16 cellular contexts compared by ENCODE assay signal in the genomic region with DNA sequence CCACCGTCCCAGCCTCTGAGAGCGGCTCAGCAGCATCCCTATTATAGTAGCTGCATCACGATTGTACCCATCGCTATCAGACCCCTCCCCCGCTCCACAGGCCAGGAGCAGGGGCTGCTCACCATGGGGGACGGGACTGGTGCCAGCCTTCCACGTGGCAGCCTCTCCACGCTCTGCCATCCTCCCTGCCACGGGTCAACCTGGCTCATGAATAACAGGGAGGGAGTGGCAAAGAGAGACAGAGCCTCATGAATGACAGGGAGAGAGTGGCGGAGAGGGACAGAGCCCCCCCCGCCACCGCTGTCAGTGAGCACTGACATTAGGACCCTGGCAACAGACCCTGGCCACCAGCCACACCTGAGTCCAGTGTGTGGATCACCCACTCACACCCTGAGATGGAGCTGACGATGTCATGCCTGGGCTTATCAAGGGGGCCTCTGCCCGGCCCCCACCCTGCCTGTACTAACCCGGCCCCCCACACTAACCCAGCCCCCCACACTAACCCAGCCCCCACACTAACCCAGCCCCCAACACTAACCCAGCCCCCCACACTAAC. TPM values are rescaled to one million over a fixed set of nuclear protein-coding genes. Genes with fewer than 3 reads are reported as not detected.
A peak's percentile ranks its signal among the peaks of the same experiment; 100 is the strongest.
DNase-seq lines count a peak whose midpoint lies in the region; ATAC-seq and TF ChIP-seq lines count a peak whose summit lies in the region.
"Had no signal": no experiment of that assay in that cellular context is flagged by ENCODE, and none has a peak within 500 bp of the region (broad histone marks: within the 10 kb centered on the region; RNA-seq: fewer than 3 reads in every experiment).

No MANE protein-coding gene starts in this region.

- ATAC-seq in activated CD8-positive, alpha-beta memory T cell treated with anti-CD3 and anti-CD28 coated beads, Interleukin-2, amount 10 ng/mL, durations not matched to agents 7 days and 5 days: no peak
- no peak for ATAC-seq in heart left ventricle
- no peak for ATAC-seq in HG03469 (IDR thresholded peaks at IDR 0.05; ENCODE audit: unreplicated experiment)
- ATAC-seq: stimulated activated memory B cell treated with anti-CD40 and anti-IgM and Interleukin-4, amounts not matched to agents 10 μg/mL and 1 μg/mL and 100 μg/mL, for 72 hours had no signal

- TF ChIP-seq CTCF in heart left ventricle (IDR thresholded peaks at IDR 0.05): no peak
- no peak for TF ChIP-seq CTCF in sigmoid colon (IDR thresholded peaks at IDR 0.05)

- H3K36me3 Mint-ChIP-seq in activated CD8-positive, alpha-beta memory T cell treated with anti-CD3 and anti-CD28 coated beads, Interleukin-2, amount 10 ng/mL, durations not matched to agents 7 days and 5 days: no peaks in the 10 kb centered on the region
- H3K36me3 Mint-ChIP-seq in CD4-positive, alpha-beta memory T cell: no peaks in the 10 kb centered on the region
- H3K36me3 Mint-ChIP-seq: stimulated activated memory B cell treated with anti-CD40 and anti-IgM and Interleukin-4, amounts not matched to agents 10 μg/mL and 1 μg/mL and 100 μg/mL, for 72 hours had no signal

- H3K27me3 Mint-ChIP-seq in activated CD8-positive, alpha-beta memory T cell treated with anti-CD3 and anti-CD28 coated beads, Interleukin-2, amount 10 ng/mL, durations not matched to agents 7 days and 5 days: no peaks in the 10 kb centered on the region
- peaks cover 0 to 2% of the 10 kb centered on the region in 2 donors for H3K27me3 Mint-ChIP-seq in CD4-positive, alpha-beta memory T cell

- no peak overlapping the region for H3K27ac Mint-ChIP-seq in activated CD8-positive, alpha-beta memory T cell treated with anti-CD3 and anti-CD28 coated beads, Interleukin-2, amount 10 ng/mL, durations not matched to agents 7 days and 5 days
- no peak overlapping the region for H3K27ac Mint-ChIP-seq in CD4-positive, alpha-beta memory T cell
- H3K27ac Mint-ChIP-seq: stimulated activated memory B cell treated with anti-CD40 and anti-IgM and Interleukin-4, amounts not matched to agents 10 μg/mL and 1 μg/mL and 100 μg/mL, for 72 hours had no signal

- H3K9me3 Mint-ChIP-seq in activated CD8-positive, alpha-beta memory T cell treated with anti-CD3 and anti-CD28 coated beads, Interleukin-2, amount 10 ng/mL, durations not matched to agents 7 days and 5 days (ENCODE audit: low read depth): no peaks in the 10 kb centered on the region
- no peaks in the 10 kb centered on the region for H3K9me3 Mint-ChIP-seq in CD4-positive, alpha-beta memory T cell
- H3K9me3 Mint-ChIP-seq: stimulated activated memory B cell treated with anti-CD40 and anti-IgM and Interleukin-4, amounts not matched to agents 10 μg/mL and 1 μg/mL and 100 μg/mL, for 72 hours had no signal

- H3K4me3 ChIP-seq in heart left ventricle (no peak overlapping the region), sigmoid colon (no peak overlapping the region)
- H3K4me3 ChIP-seq in CD4-positive, alpha-beta memory T cell (ENCODE audit: low read length in 2 of 2): no peak overlapping the region

- DNase-seq in activated CD8-positive, alpha-beta memory T cell treated with anti-CD3 and anti-CD28 coated beads, Interleukin-2, amount 50 U/mL, for 48 hours: peak; percentile 43
- DNase-seq in activated CD8-positive, alpha-beta memory T cell treated with anti-CD3 and anti-CD28 coated beads, Interleukin-2, amount 10 ng/mL, durations not matched to agents 7 days and 5 days: no peak
- DNase-seq in NCI-H69 (lab: John Stamatoyannopoulos, UW) (peak; percentile 82), heart left ventricle (peak in 4 of 5 donors; percentile 5 to 54 (median 20)), sigmoid colon (peak; percentile 53), HCEC 1CT (no peak)
- DNase-seq in CD4-positive, alpha-beta memory T cell: no peak
- DNase-seq: activated naive CD4-positive, alpha-beta T cell treated with Interleukin-2 at 50 U/mL for 16 hours; AML-193; cortex of kidney; GDM1; NCI-H226 had no signal

- POLR2A ChIA-PET in CD4-positive, alpha-beta memory T cell (lab: Charles Lee; ENCODE audit: partially characterized antibody): no interaction called here

- no peaks in the 10 kb centered on the region for H3K36me3 ChIP-seq in heart left ventricle
- no peaks in the 10 kb centered on the region for H3K36me3 ChIP-seq in sigmoid colon
- no peaks in the 10 kb centered on the region for H3K36me3 ChIP-seq in CD4-positive, alpha-beta memory T cell (ENCODE audit: insufficient read depth, low read length)

- no peak overlapping the region for H3K4me3 Mint-ChIP-seq in activated CD8-positive, alpha-beta memory T cell treated with anti-CD3 and anti-CD28 coated beads, Interleukin-2, amount 10 ng/mL, durations not matched to agents 7 days and 5 days
- no peak overlapping the region for H3K4me3 Mint-ChIP-seq in CD4-positive, alpha-beta memory T cell
- H3K4me3 Mint-ChIP-seq: stimulated activated memory B cell treated with anti-CD40 and anti-IgM and Interleukin-4, amounts not matched to agents 10 μg/mL and 1 μg/mL and 100 μg/mL, for 72 hours had no signal

- TF ChIP-seq POLR2A in heart left ventricle (IDR thresholded peaks at IDR 0.05) (no peak), sigmoid colon (IDR thresholded peaks at IDR 0.05) (no peak)

- no peak for TF ChIP-seq EP300 in sigmoid colon (IDR thresholded peaks at IDR 0.05)

- H3K4me1 ChIP-seq in heart left ventricle (peaks cover 0 to 14% (median 0%) of the 10 kb centered on the region in 12 donors), sigmoid colon (peaks cover 0 to 5% (median 0%) of the 10 kb centered on the region in 4 donors)
- H3K4me1 ChIP-seq in CD4-positive, alpha-beta memory T cell (ENCODE audit: insufficient read depth, low read length): no peaks in the 10 kb centered on the region

- WGBS in heart left ventricle, 4 donors: 47 to 61% (median 58%) methylated on average over 13 to 15 of the region's 15 CpGs
- 50 to 73% methylated on average over 15 of the region's 15 CpGs for WGBS in sigmoid colon, 2 donors

- H3K27me3 ChIP-seq in heart left ventricle (no peaks in the 10 kb centered on the region), sigmoid colon (no peaks in the 10 kb centered on the region)
- H3K27me3 ChIP-seq in CD4-positive, alpha-beta memory T cell (ENCODE audit: insufficient read depth, low read length): no peaks in the 10 kb centered on the region

- intact Hi-C loops in heart left ventricle (cut with DNase I): no loop called here
- intact Hi-C loops in sigmoid colon (cut with DNase I): no loop called here
- intact Hi-C loops in CD4-positive, alpha-beta memory T cell (cut with micrococcal nuclease): no loop called here

- no peaks in the 10 kb centered on the region for H3K4me1 Mint-ChIP-seq in activated CD8-positive, alpha-beta memory T cell treated with anti-CD3 and anti-CD28 coated beads, Interleukin-2, amount 10 ng/mL, durations not matched to agents 7 days and 5 days
- H3K4me1 Mint-ChIP-seq in CD4-positive, alpha-beta memory T cell: no peaks in the 10 kb centered on the region
- H3K4me1 Mint-ChIP-seq: stimulated activated memory B cell treated with anti-CD40 and anti-IgM and Interleukin-4, amounts not matched to agents 10 μg/mL and 1 μg/mL and 100 μg/mL, for 72 hours had no signal

- CTCF ChIA-PET in activated CD8-positive, alpha-beta memory T cell treated with anti-CD3 and anti-CD28 coated beads, Interleukin-2, amount 10 ng/mL, durations not matched to agents 7 days and 5 days (lab: Charles Lee): interaction anchor here (1.2 kb wide), 1 partner anchor 9 kb away, joined by 3 read pairs; no protein-coding TSS in a partner anchor
- CTCF ChIA-PET in CD4-positive, alpha-beta memory T cell (lab: Charles Lee; ENCODE audit: partially characterized antibody): no interaction called here

- no peak overlapping the region for H3K27ac ChIP-seq in heart left ventricle
- H3K27ac ChIP-seq in sigmoid colon: no peak overlapping the region
- H3K27ac ChIP-seq in CD4-positive, alpha-beta memory T cell (ENCODE audit: low read depth, low read length): no peak overlapping the region

- peaks cover 0 to 9% (median 2%) of the 10 kb centered on the region in 12 donors for H3K9me3 ChIP-seq in heart left ventricle
- no peaks in the 10 kb centered on the region for H3K9me3 ChIP-seq in sigmoid colon
- H3K9me3 ChIP-seq in CD4-positive, alpha-beta memory T cell (ENCODE audit: control insufficient read depth in 1 of 2, low read length in 2 of 2): no peaks in the 10 kb centered on the region

RNA-seq across cellular contexts. Expression of a gene that starts 16.9 kb away (rescaled TPM):
- not detected for total RNA-seq in activated CD8-positive, alpha-beta memory T cell treated with anti-CD3 and anti-CD28 coated beads, Interleukin-2, amount 10 ng/mL, durations not matched to agents 7 days and 5 days
- total RNA-seq in heart left ventricle (not detected), sigmoid colon (not detected)
- polyA plus RNA-seq in heart left ventricle (not detected), sigmoid colon (under 1 TPM in 2 of 3 donors, not detected in 1; under 0.01 to 0.09 TPM)
- total RNA-seq in CD4-positive, alpha-beta memory T cell: not detected
- not detected for polyA plus RNA-seq in CD4-positive, alpha-beta memory T cell
- polyA plus RNA-seq: keratinocyte had no signal

RNA-seq across cellular contexts. Expression of a gene that starts 27.1 kb away (rescaled TPM):
- not detected for total RNA-seq in activated CD8-positive, alpha-beta memory T cell treated with anti-CD3 and anti-CD28 coated beads, Interleukin-2, amount 10 ng/mL, durations not matched to agents 7 days and 5 days
- total RNA-seq in heart left ventricle (under 1 TPM in 1 of 9 donors, not detected in 8; 0.75 TPM), sigmoid colon (not detected)
- polyA plus RNA-seq in heart left ventricle (under 1 TPM in 1 of 2 donors, not detected in 1; 0.10 TPM), sigmoid colon (10 to 100 TPM in 1 of 3 donors, 1 to 10 TPM in 2; 1.2 to 17.6 (median 1.7) TPM)
- not detected for total RNA-seq in CD4-positive, alpha-beta memory T cell
- not detected for polyA plus RNA-seq in CD4-positive, alpha-beta memory T cell
- polyA plus RNA-seq: neural cell had no signal

RNA-seq across cellular contexts. Expression of a gene that starts 54.4 kb away (rescaled TPM):
- not detected for total RNA-seq in activated CD8-positive, alpha-beta memory T cell treated with anti-CD3 and anti-CD28 coated beads, Interleukin-2, amount 10 ng/mL, durations not matched to agents 7 days and 5 days
- total RNA-seq in heart left ventricle (not detected), sigmoid colon (not detected)
- polyA plus RNA-seq in heart left ventricle (under 1 TPM in 1 of 2 donors, not detected in 1; 0.06 TPM), sigmoid colon (1 to 10 TPM in 2 of 3 donors, under 1 TPM in 1; 0.60 to 2.4 (median 1.6) TPM)
- total RNA-seq in CD4-positive, alpha-beta memory T cell: not detected
- polyA plus RNA-seq in CD4-positive, alpha-beta memory T cell: not detected
- polyA plus RNA-seq: keratinocyte, neural cell had no signal

Comparison
In these comparisons a context has a peak if more than half of its experiments do, and no peak if none do; other contexts are left out.
1. DNase-seq: peak in activated CD8-positive, alpha-beta memory T cell treated with anti-CD3 and anti-CD28 coated beads, Interleukin-2, amount 50 U/mL, for 48 hours (single experiment), NCI-H69 (single experiment), heart left ventricle (4 of 5) and sigmoid colon (single experiment); none in activated CD8-positive, alpha-beta memory T cell treated with anti-CD3 and anti-CD28 coated beads, Interleukin-2, amount 10 ng/mL, durations not matched to agents 7 days and 5 days (single experiment), HCEC 1CT (single experiment) and CD4-positive, alpha-beta memory T cell (0 of 5).